9 cellular contexts compared by ENCODE assay signal in genomic region chr22:44448271-44448780, GRCh38. TPM values are rescaled to one million over a fixed set of nuclear protein-coding genes. Genes with fewer than 3 reads are reported as not detected.
DNase-seq lines count a peak whose midpoint lies in the region; ATAC-seq, FAIRE-seq and TF ChIP-seq lines count a peak whose summit lies in the region.
"Had no signal": no experiment of that assay in that cellular context is flagged by ENCODE, and none has a peak within 500 bp of the region (broad histone marks: within the 10 kb centered on the region; RNA-seq: fewer than 3 reads in every experiment).

No MANE protein-coding gene starts in this region.

- no peak for ATAC-seq in GM18909 (IDR thresholded peaks at IDR 0.05; ENCODE audit: poor library complexity, unreplicated experiment)

- H3K27ac ChIP-seq in left ventricle myocardium inferior (replicated peaks): no peak overlapping the region
- H3K27ac ChIP-seq in spleen: no peak overlapping the region
- H3K27ac ChIP-seq: SJCRH30 had no signal

- DNase-seq in H54 (ENCODE audit: insufficient read length, low spot score): peak; percentile 68
- peak; percentile 8 for DNase-seq in SHP77 treated with DMSO at 0.1 percent for 48 hours (lab: John Stamatoyannopoulos, UW)
- peak; percentile 76 for DNase-seq in left ventricle myocardium inferior
- peak; percentile 68 for DNase-seq in spleen
- DNase-seq in NCI-H748 treated with DMSO at 0.1 percent for 48 hours (lab: John Stamatoyannopoulos, UW): no peak
- DNase-seq in cortex of kidney (lab: John Stamatoyannopoulos, UW): no peak
- DNase-seq in DMS114 treated with DMSO at 0.1 percent for 48 hours (lab: John Stamatoyannopoulos, UW; ENCODE audit: unreplicated experiment): no peak

- H3K4me1 ChIP-seq in left ventricle myocardium inferior (peaks cover 20% of the 10 kb centered on the region), spleen (peaks cover 6 to 15% (median 11%) of the 10 kb centered on the region in 6 donors)
- H3K4me1 ChIP-seq: SJCRH30 had no signal

- 75 to 91% (median 79%) methylated on average over 13 to 14 of the region's 14 CpGs for WGBS in spleen, 5 donors

- intact Hi-C loops in left ventricle myocardium inferior (cut with micrococcal nuclease): no loop called here
- intact Hi-C loops in spleen (cut with DNase I; ENCODE audit: low total_unique reads): no loop called here

- H3K36me3 ChIP-seq in left ventricle myocardium inferior (no peaks in the 10 kb centered on the region), spleen (no peaks in the 10 kb centered on the region)
- H3K36me3 ChIP-seq: SJCRH30 had no signal

- H3K4me3 ChIP-seq in left ventricle myocardium inferior (no peak overlapping the region), spleen (no peak overlapping the region)
- H3K4me3 ChIP-seq: SJCRH30 had no signal

- no peaks in the 10 kb centered on the region for H3K27me3 ChIP-seq in left ventricle myocardium inferior (ENCODE audit: low read depth)
- no peaks in the 10 kb centered on the region for H3K27me3 ChIP-seq in spleen (replicated peaks in 1 of 7)

- TF ChIP-seq CTCF in left ventricle myocardium inferior (IDR thresholded peaks at IDR 0.05; ENCODE audit: borderline replicate concordance): no peak
- TF ChIP-seq CTCF in spleen (IDR thresholded peaks at IDR 0.05 in 8 of 11, conservative IDR thresholded peaks at IDR 0.05 in 3 of 11): no peak

- H3K9me3 ChIP-seq in left ventricle myocardium inferior (replicated peaks) (peaks cover 12% of the 10 kb centered on the region), spleen (peaks cover 0 to 17% (median 13%) of the 10 kb centered on the region in 8 donors)
- H3K9me3 ChIP-seq: SJCRH30 had no signal

- TF ChIP-seq POLR2A in H54 (IDR thresholded peaks at IDR 0.05; ENCODE audit: low read depth, low read length) (no peak), spleen (IDR thresholded peaks at IDR 0.05) (no peak)

- FAIRE-seq in H54 (lab: Jason Lieb, UNC): peak; percentile 38

RNA-seq across cellular contexts. Expression of gene RTL6, which starts 49.7 kb away (rescaled TPM):
- 25.0 TPM for total RNA-seq in left ventricle myocardium inferior
- total RNA-seq in spleen: 10 to 100 TPM; 12.9 to 20.5 (median 15.7) TPM
- polyA plus RNA-seq in spleen: 1 to 10 TPM; 1.9 to 5.8 (median 2.4) TPM

Comparison
In these comparisons a context has a peak if more than half of its experiments do, and no peak if none do; other contexts are left out.
1. DNase-seq: peak in H54 (single experiment), SHP77 treated with DMSO at 0.1 percent for 48 hours (single experiment), left ventricle myocardium inferior (single experiment) and spleen (single experiment); none in NCI-H748 treated with DMSO at 0.1 percent for 48 hours (single experiment), cortex of kidney (single experiment) and DMS114 treated with DMSO at 0.1 percent for 48 hours (single experiment).